9 cellular contexts compared by ENCODE assay signal in the genomic region with DNA sequence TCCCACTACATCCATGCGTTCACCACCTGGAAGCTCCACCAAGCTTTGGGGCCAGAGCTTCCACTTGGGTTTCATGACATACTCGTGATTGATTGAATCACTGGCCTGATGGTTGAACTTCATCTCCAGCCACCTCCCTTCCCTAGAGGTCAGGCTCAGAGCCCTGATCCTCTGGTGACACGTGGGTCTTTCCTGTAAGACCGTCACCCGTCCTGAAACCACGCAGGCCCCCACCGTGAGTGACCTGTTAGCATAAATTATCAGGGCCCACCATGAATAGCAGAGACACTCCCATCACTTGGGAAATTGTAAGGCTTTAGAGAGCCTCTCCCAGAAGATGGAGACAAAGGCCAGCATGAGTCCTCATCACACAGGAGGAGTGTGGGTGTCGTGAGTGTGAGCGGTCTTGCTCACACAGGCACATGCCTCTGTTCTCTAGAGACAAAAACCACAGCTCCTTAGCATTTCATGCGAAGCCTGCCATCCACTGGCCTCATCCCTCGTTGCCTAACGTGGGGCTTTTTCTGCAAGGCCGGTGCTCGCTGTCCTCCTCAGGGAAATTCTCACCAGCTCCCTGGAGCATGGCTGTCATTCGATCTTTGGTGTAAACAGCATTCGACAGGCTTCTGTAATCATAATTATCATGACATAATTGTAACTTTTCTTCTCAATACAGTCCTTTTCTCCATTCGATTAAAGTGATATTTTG.
DNase-seq lines count a peak whose midpoint lies in the region; ATAC-seq, FAIRE-seq and TF ChIP-seq lines count a peak whose summit lies in the region.
"Had no signal": no experiment of that assay in that cellular context is flagged by ENCODE, and none has a peak within 500 bp of the region (broad histone marks: within the 10 kb centered on the region; RNA-seq: fewer than 3 reads in every experiment).

No MANE protein-coding gene starts in this region.

- no peaks in the 10 kb centered on the region for H3K9me3 Mint-ChIP-seq in T-helper 1 cell treated with Interleukin-12 subunit alpha and Interleukin-12 subunit beta and Interleukin-4 antibody, amounts not matched to agents 30 μg/mL and 1 μg/mL, for 36 hours
- no peaks in the 10 kb centered on the region for H3K9me3 Mint-ChIP-seq in osteocyte (ENCODE audit: unreplicated experiment)

- no peak for FAIRE-seq in RCC 7860 (lab: Jason Lieb, UNC)

- DNase-seq in T-helper 1 cell: no peak
- DNase-seq in osteocyte (ENCODE audit: extremely low spot score, unreplicated experiment): peak; percentile 66
- DNase-seq in RCC 7860 (ENCODE audit: low spot score): no peak
- DNase-seq in DMS53 treated with DMSO at 0.1 percent for 48 hours (lab: John Stamatoyannopoulos, UW; ENCODE audit: unreplicated experiment): no peak
- DNase-seq: amniotic stem cell had no signal

- H3K4me1 Mint-ChIP-seq in T-helper 1 cell treated with Interleukin-12 subunit alpha and Interleukin-12 subunit beta and Interleukin-4 antibody, amounts not matched to agents 30 μg/mL and 1 μg/mL, for 36 hours (ENCODE audit: low read depth): peaks cover 59% of the 10 kb centered on the region
- H3K4me1 Mint-ChIP-seq in osteocyte (ENCODE audit: unreplicated experiment): no peaks in the 10 kb centered on the region

- H3K27me3 Mint-ChIP-seq in T-helper 1 cell treated with Interleukin-12 subunit alpha and Interleukin-12 subunit beta and Interleukin-4 antibody, amounts not matched to agents 30 μg/mL and 1 μg/mL, for 36 hours (ENCODE audit: low read depth): no peaks in the 10 kb centered on the region
- H3K27me3 Mint-ChIP-seq in osteocyte (ENCODE audit: unreplicated experiment): peaks cover 8% of the 10 kb centered on the region

- no peak overlapping the region for H3K4me3 Mint-ChIP-seq in T-helper 1 cell treated with Interleukin-12 subunit alpha and Interleukin-12 subunit beta and Interleukin-4 antibody, amounts not matched to agents 30 μg/mL and 1 μg/mL, for 36 hours
- H3K4me3 Mint-ChIP-seq in osteocyte (ENCODE audit: unreplicated experiment): no peak overlapping the region

- no peak for TF ChIP-seq CTCF in osteocyte (IDR thresholded peaks at IDR 0.05)

- H3K27ac Mint-ChIP-seq in T-helper 1 cell treated with Interleukin-12 subunit alpha and Interleukin-12 subunit beta and Interleukin-4 antibody, amounts not matched to agents 30 μg/mL and 1 μg/mL, for 36 hours: peak overlapping the region; percentile 49
- no peak overlapping the region for H3K27ac Mint-ChIP-seq in osteocyte (ENCODE audit: unreplicated experiment)

- ATAC-seq in GM21825 (IDR thresholded peaks at IDR 0.05; ENCODE audit: unreplicated experiment): peak; percentile 30
- ATAC-seq in SK-N-SH treated with all-trans-retinoic acid at 6 μM for 48 hours: peak; percentile 36
- ATAC-seq in HG03457 (IDR thresholded peaks at IDR 0.05; ENCODE audit: unreplicated experiment): no peak

- H3K36me3 Mint-ChIP-seq in T-helper 1 cell treated with Interleukin-12 subunit alpha and Interleukin-12 subunit beta and Interleukin-4 antibody, amounts not matched to agents 30 μg/mL and 1 μg/mL, for 36 hours (ENCODE audit: low read depth): peaks cover 2% of the 10 kb centered on the region
- no peaks in the 10 kb centered on the region for H3K36me3 Mint-ChIP-seq in osteocyte (ENCODE audit: unreplicated experiment)

TF ChIP-seq in SK-N-SH treated with all-trans-retinoic acid at 6 μM for 48 hours, 23 proteins besides CTCF, POLR2A, EP300 and RAD21 (continues in another document):
- TF ChIP-seq, protein P1, sequence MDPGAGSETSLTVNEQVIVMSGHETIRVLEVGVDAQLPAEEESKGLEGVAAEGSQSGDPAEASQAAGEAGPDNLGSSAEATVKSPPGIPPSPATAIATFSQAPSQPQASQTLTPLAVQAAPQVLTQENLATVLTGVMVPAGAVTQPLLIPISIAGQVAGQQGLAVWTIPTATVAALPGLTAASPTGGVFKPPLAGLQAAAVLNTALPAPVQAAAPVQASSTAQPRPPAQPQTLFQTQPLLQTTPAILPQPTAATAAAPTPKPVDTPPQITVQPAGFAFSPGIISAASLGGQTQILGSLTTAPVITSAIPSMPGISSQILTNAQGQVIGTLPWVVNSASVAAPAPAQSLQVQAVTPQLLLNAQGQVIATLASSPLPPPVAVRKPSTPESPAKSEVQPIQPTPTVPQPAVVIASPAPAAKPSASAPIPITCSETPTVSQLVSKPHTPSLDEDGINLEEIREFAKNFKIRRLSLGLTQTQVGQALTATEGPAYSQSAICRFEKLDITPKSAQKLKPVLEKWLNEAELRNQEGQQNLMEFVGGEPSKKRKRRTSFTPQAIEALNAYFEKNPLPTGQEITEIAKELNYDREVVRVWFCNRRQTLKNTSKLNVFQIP (CRISPR knock-in tag; IDR thresholded peaks at IDR 0.05; ENCODE audit: borderline replicate concordance, low read depth): no peak
- TF ChIP-seq ZFP30 (CRISPR knock-in tag; IDR thresholded peaks at IDR 0.05) (no peak), RARB (CRISPR knock-in tag; IDR thresholded peaks at IDR 0.05) (no peak), GLIS3 (CRISPR knock-in tag; IDR thresholded peaks at IDR 0.05) (no peak), PPARA (CRISPR knock-in tag; IDR thresholded peaks at IDR 0.05; ENCODE audit: borderline replicate concordance) (no peak), ESRRG (CRISPR knock-in tag; IDR thresholded peaks at IDR 0.05) (no peak), ZC3H10 (CRISPR knock-in tag; IDR thresholded peaks at IDR 0.05) (no peak), ZNF70 (CRISPR knock-in tag; IDR thresholded peaks at IDR 0.05) (no peak), ISL1 (CRISPR knock-in tag; IDR thresholded peaks at IDR 0.05) (no peak), BACH2 (CRISPR knock-in tag; IDR thresholded peaks at IDR 0.05; ENCODE audit: borderline replicate concordance) (no peak), CSDC2 (CRISPR knock-in tag; IDR thresholded peaks at IDR 0.05) (no peak), ZFP3 (CRISPR knock-in tag; IDR thresholded peaks at IDR 0.05) (no peak), ZNF8 (CRISPR knock-in tag; IDR thresholded peaks at IDR 0.05) (no peak), SNAI2 (CRISPR knock-in tag; IDR thresholded peaks at IDR 0.05) (no peak), ZNF565 (CRISPR knock-in tag; conservative IDR thresholded peaks at IDR 0.05; ENCODE audit: low read depth) (no peak)
- TF ChIP-seq, protein P2, sequence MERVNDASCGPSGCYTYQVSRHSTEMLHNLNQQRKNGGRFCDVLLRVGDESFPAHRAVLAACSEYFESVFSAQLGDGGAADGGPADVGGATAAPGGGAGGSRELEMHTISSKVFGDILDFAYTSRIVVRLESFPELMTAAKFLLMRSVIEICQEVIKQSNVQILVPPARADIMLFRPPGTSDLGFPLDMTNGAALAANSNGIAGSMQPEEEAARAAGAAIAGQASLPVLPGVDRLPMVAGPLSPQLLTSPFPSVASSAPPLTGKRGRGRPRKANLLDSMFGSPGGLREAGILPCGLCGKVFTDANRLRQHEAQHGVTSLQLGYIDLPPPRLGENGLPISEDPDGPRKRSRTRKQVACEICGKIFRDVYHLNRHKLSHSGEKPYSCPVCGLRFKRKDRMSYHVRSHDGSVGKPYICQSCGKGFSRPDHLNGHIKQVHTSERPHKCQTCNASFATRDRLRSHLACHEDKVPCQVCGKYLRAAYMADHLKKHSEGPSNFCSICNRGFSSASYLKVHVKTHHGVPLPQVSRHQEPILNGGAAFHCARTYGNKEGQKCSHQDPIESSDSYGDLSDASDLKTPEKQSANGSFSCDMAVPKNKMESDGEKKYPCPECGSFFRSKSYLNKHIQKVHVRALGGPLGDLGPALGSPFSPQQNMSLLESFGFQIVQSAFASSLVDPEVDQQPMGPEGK (CRISPR knock-in tag; IDR thresholded peaks at IDR 0.05; ENCODE audit: borderline replicate concordance): no peak
- TF ChIP-seq, protein P3, sequence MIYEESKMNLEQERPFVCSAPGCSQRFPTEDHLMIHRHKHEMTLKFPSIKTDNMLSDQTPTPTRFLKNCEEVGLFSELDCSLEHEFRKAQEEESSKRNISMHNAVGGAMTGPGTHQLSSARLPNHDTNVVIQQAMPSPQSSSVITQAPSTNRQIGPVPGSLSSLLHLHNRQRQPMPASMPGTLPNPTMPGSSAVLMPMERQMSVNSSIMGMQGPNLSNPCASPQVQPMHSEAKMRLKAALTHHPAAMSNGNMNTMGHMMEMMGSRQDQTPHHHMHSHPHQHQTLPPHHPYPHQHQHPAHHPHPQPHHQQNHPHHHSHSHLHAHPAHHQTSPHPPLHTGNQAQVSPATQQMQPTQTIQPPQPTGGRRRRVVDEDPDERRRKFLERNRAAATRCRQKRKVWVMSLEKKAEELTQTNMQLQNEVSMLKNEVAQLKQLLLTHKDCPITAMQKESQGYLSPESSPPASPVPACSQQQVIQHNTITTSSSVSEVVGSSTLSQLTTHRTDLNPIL (CRISPR knock-in tag; IDR thresholded peaks at IDR 0.05; ENCODE audit: low read depth): no peak
- TF ChIP-seq, protein P4, sequence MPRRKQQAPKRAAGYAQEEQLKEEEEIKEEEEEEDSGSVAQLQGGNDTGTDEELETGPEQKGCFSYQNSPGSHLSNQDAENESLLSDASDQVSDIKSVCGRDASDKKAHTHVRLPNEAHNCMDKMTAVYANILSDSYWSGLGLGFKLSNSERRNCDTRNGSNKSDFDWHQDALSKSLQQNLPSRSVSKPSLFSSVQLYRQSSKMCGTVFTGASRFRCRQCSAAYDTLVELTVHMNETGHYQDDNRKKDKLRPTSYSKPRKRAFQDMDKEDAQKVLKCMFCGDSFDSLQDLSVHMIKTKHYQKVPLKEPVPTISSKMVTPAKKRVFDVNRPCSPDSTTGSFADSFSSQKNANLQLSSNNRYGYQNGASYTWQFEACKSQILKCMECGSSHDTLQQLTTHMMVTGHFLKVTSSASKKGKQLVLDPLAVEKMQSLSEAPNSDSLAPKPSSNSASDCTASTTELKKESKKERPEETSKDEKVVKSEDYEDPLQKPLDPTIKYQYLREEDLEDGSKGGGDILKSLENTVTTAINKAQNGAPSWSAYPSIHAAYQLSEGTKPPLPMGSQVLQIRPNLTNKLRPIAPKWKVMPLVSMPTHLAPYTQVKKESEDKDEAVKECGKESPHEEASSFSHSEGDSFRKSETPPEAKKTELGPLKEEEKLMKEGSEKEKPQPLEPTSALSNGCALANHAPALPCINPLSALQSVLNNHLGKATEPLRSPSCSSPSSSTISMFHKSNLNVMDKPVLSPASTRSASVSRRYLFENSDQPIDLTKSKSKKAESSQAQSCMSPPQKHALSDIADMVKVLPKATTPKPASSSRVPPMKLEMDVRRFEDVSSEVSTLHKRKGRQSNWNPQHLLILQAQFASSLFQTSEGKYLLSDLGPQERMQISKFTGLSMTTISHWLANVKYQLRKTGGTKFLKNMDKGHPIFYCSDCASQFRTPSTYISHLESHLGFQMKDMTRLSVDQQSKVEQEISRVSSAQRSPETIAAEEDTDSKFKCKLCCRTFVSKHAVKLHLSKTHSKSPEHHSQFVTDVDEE (CRISPR knock-in tag; IDR thresholded peaks at IDR 0.05): no peak
